25 cellular contexts compared by ENCODE assay signal in the genomic region with DNA sequence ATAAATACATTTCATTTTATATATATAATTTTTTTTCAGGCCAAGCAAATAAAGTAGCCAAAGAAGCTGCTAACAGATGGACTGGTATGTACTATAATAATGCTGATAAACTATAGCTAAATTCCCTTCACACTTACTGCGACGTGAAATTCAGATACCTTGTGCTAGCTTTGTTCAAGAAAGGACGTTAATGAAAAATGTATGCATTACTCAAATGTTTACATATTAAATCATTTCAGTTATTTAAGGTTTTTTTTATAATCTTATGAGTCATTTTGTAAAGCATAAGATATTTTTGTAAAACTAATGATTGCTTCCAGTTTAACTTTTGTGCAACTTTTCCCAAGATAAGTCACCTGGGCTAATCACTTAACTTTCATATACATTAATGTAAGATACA.
"Had no signal": no experiment of that assay in that cellular context is flagged by ENCODE, and none has a peak within 500 bp of the region (broad histone marks: within the 10 kb centered on the region; RNA-seq: fewer than 3 reads in every experiment).

No MANE protein-coding gene starts in this region.

- H2AFZ ChIP-seq: parathyroid adenoma had no signal

- H3K36me3 ChIP-seq: heart left ventricle, left ventricle myocardium inferior, lower lobe of right lung, prostate gland, spleen, tibial nerve, upper lobe of right lung, vagina had no signal

- H3K79me2 ChIP-seq: parathyroid adenoma had no signal

- H3K9ac ChIP-seq: parathyroid adenoma had no signal

- FAIRE-seq: frontal cortex had no signal

- H3K4me3 ChIP-seq: dorsolateral prefrontal cortex, heart left ventricle, left ventricle myocardium inferior, lower lobe of right lung, prostate gland, right lobe of liver, spleen, testis, tibial nerve, upper lobe of right lung, vagina had no signal

- H3K4me1 ChIP-seq: lower lobe of right lung, parathyroid adenoma, prostate gland, right lobe of liver, spleen, testis, tibial nerve, upper lobe of right lung had no signal

- H3K9me3 ChIP-seq: heart left ventricle, left ventricle myocardium inferior, lower lobe of right lung, prostate gland, right lobe of liver, spleen, testis, tibial nerve, upper lobe of right lung, vagina had no signal

- DNase-seq: cortex of kidney; dorsolateral prefrontal cortex; effector CD8-positive, alpha-beta T cell; heart left ventricle; hippocampal formation; kidney; left cardiac atrium; left ventricle myocardium inferior; lower lobe of right lung; natural killer cell; retina; right lobe of liver; spleen; stimulated activated CD4-positive, alpha-beta T cell treated with anti-CD3 and anti-CD28 coated beads, Interleukin-15, amount 100 ng/mL, for 24 hours; stimulated activated CD4-positive, alpha-beta T cell treated with anti-CD3 and anti-CD28 coated beads, Interleukin-1b, Interleukin-23, amount 100 ng/mL, for 48 hours; stimulated activated CD4-positive, alpha-beta T cell treated with anti-CD3 and anti-CD28 coated beads, Interleukin-4, amount 100 ng/mL, for 4 hours; stimulated activated naive B cell treated with anti-CD40 and anti-IgM and Interleukin-4, amounts not matched to agents 10 μg/mL and 1 μg/mL and 100 μg/mL, for 72 hours; stimulated activated naive CD8-positive, alpha-beta T cell treated with anti-CD3 and anti-CD28 coated beads, Interleukin-15, amount 100 ng/mL, for 72 hours; testis; upper lobe of right lung had no signal

- H3K27ac ChIP-seq: dorsolateral prefrontal cortex, heart left ventricle, left ventricle myocardium inferior, lower lobe of right lung, parathyroid adenoma, prostate gland, right lobe of liver, spleen, tibial nerve, upper lobe of right lung had no signal

- ATAC-seq: lower lobe of right lung; natural killer cell; right lobe of liver; stimulated activated naive B cell treated with anti-CD40 and anti-IgM and Interleukin-4, amounts not matched to agents 10 μg/mL and 1 μg/mL and 100 μg/mL, for 72 hours; stimulated activated naive CD8-positive, alpha-beta T cell treated with anti-CD3 and anti-CD28 coated beads, Interleukin-15, amount 100 ng/mL, for 72 hours; upper lobe of right lung had no signal

- H3K27me3 ChIP-seq: dorsolateral prefrontal cortex, heart left ventricle, right lobe of liver, spleen, testis, tibial nerve, upper lobe of right lung, vagina had no signal
